10 cellular contexts compared by ENCODE assay signal in the genomic region with DNA sequence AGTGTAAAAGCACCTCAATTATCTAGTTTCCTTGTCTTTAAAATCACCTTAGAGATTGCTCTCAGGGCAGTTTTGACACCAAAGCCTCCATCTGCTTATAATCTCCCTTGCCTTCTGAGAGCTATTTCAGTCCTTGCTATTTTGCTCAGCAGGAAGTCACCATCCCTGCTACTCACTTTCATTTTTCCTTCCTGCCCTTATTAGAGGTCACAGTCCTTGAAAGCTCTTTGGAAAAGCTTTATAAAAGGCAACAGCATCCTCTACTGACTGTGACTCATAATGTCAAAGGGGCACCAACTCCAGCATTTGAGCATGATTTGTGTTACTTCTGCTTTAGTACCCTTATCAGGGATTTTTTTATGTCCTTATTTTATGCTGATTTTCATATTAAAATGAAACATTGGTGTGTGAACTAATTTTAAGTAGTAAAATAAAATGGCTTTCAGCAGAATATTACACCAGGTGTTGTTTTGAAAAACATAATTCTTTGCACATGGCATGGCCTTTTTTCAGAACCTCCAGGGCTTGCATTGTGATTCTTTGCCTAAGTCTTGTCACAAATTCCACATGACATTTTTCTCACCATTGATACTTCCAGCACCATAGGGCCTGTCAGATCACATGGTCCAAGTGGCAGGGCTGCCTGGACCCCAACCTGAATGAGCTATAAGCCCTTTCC.
A peak's percentile ranks its signal among the peaks of the same experiment; 100 is the strongest.
DNase-seq lines count a peak whose midpoint lies in the region; ATAC-seq, FAIRE-seq and TF ChIP-seq lines count a peak whose summit lies in the region.
"Had no signal": no experiment of that assay in that cellular context is flagged by ENCODE, and none has a peak within 500 bp of the region (broad histone marks: within the 10 kb centered on the region; RNA-seq: fewer than 3 reads in every experiment).

No MANE protein-coding gene starts in this region.

- no peak for FAIRE-seq in K562 (lab: Jason Lieb, UNC)
- FAIRE-seq: colon had no signal

- no peaks in the 10 kb centered on the region for H3K4me1 ChIP-seq in K562 (replicated peaks in 1 of 2; ENCODE audit: control insufficient read depth in 2 of 2, insufficient read depth in 2 of 2, low read length in 2 of 2)

- BruUV-seq in K562 (replicated peaks; lab: Mats Ljungman, UMichigan): no TSS peak

- in situ Hi-C loops in K562 (cut with MboI): no loop called here

- no peak for TF ChIP-seq EP300 in K562 (IDR thresholded peaks at IDR 0.05; ENCODE audit: low read length)

- no peaks in the 10 kb centered on the region for H3K79me2 ChIP-seq in K562 (ENCODE audit: control insufficient read depth, insufficient read depth, low read length)

- H3K27ac ChIP-seq in K562 (ENCODE audit: extremely low read depth, low read depth, low read length): no peak overlapping the region

- no peaks in the 10 kb centered on the region for H3K36me3 ChIP-seq in K562 (ENCODE audit: control insufficient read depth, insufficient read depth, low read length)

- ATAC-seq in HG02885 (IDR thresholded peaks at IDR 0.05; ENCODE audit: poor library complexity, unreplicated experiment): peak; percentile 60
- ATAC-seq in K562: no peak

- no peak for TF ChIP-seq POLR2A in K562 (conservative IDR thresholded peaks at IDR 0.05)

- no peak overlapping the region for H3K9ac ChIP-seq in K562 (ENCODE audit: insufficient read depth in 1 of 2, low read depth in 2 of 2, low read length in 2 of 2)

- H3K27me3 ChIP-seq in K562 (ENCODE audit: control insufficient read depth in 2 of 2, insufficient read depth in 2 of 2, low read length in 2 of 2): no peaks in the 10 kb centered on the region

- DNase-seq in NCI-H82 (lab: John Stamatoyannopoulos, UW): peak; percentile 23
- DNase-seq in NCI-H82 treated with DMSO at 0.1 percent for 48 hours (lab: John Stamatoyannopoulos, UW; ENCODE audit: unreplicated experiment): no peak
- peak; percentile 35 for DNase-seq in NCI-H1694 (lab: John Stamatoyannopoulos, UW)
- peak in 1 of 4 experiments; percentile 4 for DNase-seq in K562 (ENCODE audit: extremely low read depth in 1 of 4, low spot score in 3 of 4)
- peak; percentile 81 for DNase-seq in left kidney (ENCODE audit: low read depth, low spot score)
- no peak for DNase-seq in occipital lobe (lab: John Stamatoyannopoulos, UW)
- DNase-seq in GM19238 (ENCODE audit: insufficient read length, low spot score): no peak
- DNase-seq: CD4-positive, CD25-positive, alpha-beta regulatory T cell had no signal

- no peaks in the 10 kb centered on the region for H3K9me1 ChIP-seq in K562 (ENCODE audit: control insufficient read depth, insufficient read depth, low read length)

- intact Hi-C loops in K562 (cut with micrococcal nuclease): no loop called here

- no peak overlapping the region for H2AFZ ChIP-seq in K562 (ENCODE audit: low read depth, low read length)

- peak in 1 of 3 experiments; percentile 22; a peak in 1 of 6 replicates for TF ChIP-seq CTCF in K562 (IDR thresholded peaks at IDR 0.05 in 2 of 3, conservative IDR thresholded peaks at IDR 0.05 in 1 of 3; ENCODE audit: insufficient read depth in 2 of 3, low read depth in 1 of 3, low read length in 3 of 3)

- H3K4me2 ChIP-seq in K562 (ENCODE audit: insufficient read depth, low read length): no peak overlapping the region

- CTCF ChIA-PET in K562 (lab: Yijun Ruan, JAX; ENCODE audit: low intra/inter-chr PET ratio): no interaction called here

- TF ChIP-seq RAD21 in K562 (CRISPR knock-in tag; conservative IDR thresholded peaks at IDR 0.05 in 1 of 2, IDR thresholded peaks at IDR 0.05 in 1 of 2): peak; percentile 36 to 37

- no peaks in the 10 kb centered on the region for H4K20me1 ChIP-seq in K562 (replicated peaks; ENCODE audit: control insufficient read depth, insufficient read depth, low read length)

- H3K9me3 ChIP-seq in K562 (replicated peaks; ENCODE audit: control insufficient read depth, insufficient read depth, low read depth, low read length): no peaks in the 10 kb centered on the region

- POLR2A ChIA-PET in K562 (lab: Yijun Ruan, JAX): no interaction called here

- no peak overlapping the region for H3K4me3 ChIP-seq in K562

TF ChIP-seq in K562, 482 proteins besides CTCF, POLR2A, EP300 and RAD21:
- TF ChIP-seq ESRRA (IDR thresholded peaks at IDR 0.05; ENCODE audit: borderline replicate concordance, low read depth) (peak; percentile 14; the same call in 1 of the 2 replicates), PTTG1 (tag; IDR thresholded peaks at IDR 0.05; ENCODE audit: low read depth) (no peak), TCF3 (CRISPR knock-in tag; IDR thresholded peaks at IDR 0.05) (peak; percentile 30), STAG1 (CRISPR knock-in tag; IDR thresholded peaks at IDR 0.05; ENCODE audit: borderline replicate concordance) (peak; percentile 50; the same call in 1 of the 2 replicates), IFI16 (CRISPR knock-in tag; IDR thresholded peaks at IDR 0.05) (no peak), NR2C1 (IDR thresholded peaks at IDR 0.05) (no peak), NR2C1 (tag; IDR thresholded peaks at IDR 0.05) (0 out of 2 replicates have a peak, but pooled peaks have one; percentile 13), ZNF12 (CRISPR knock-in tag; IDR thresholded peaks at IDR 0.05) (no peak), DDX20 (tag; IDR thresholded peaks at IDR 0.05; ENCODE audit: low read depth) (no peak), TCF7 (IDR thresholded peaks at IDR 0.05; ENCODE audit: borderline replicate concordance) (no peak)

Comparison
In these comparisons a context has a peak if more than half of its experiments do, and no peak if none do; other contexts are left out.
1. DNase-seq: peak in NCI-H82 (single experiment), NCI-H1694 (single experiment) and left kidney (single experiment); none in NCI-H82 treated with DMSO at 0.1 percent for 48 hours (single experiment), occipital lobe (single experiment) and GM19238 (single experiment).